ENCODE assay signal across 35 cellular contexts in the genomic region with DNA sequence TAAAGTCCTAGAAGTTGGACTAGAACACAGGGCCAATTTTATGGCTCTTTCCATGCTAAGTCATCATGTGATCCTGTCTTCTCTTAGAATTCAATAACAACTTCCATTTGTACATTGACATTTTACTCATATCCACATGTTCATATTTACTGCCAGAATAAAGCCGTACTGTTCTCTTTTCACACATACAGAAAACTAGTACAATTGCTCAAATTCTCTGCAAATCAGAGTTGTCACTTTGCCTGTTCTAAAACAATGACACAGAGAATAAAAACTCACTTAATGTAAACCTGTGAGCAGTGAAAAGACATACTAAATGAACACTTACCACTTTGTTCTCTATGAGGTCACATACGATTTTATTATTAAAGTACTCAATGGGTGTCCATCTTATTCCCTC. TPM values are rescaled to one million over a fixed set of nuclear protein-coding genes. Genes with fewer than 3 reads are reported as not detected.
"Had no signal": no experiment of that assay in that cellular context is flagged by ENCODE, and none has a peak within 500 bp of the region (broad histone marks: within the 10 kb centered on the region; RNA-seq: fewer than 3 reads in every experiment).

No MANE protein-coding gene starts in this region.

- H3K9me3 ChIP-seq: left lung, lower lobe of right lung, neutrophil, right atrium auricular region, right lobe of liver, stomach, testis, thyroid gland, transverse colon, upper lobe of right lung had no signal

- DNase-seq: hypothalamus; immature natural killer cell; kidney; left colon; left lung; lower lobe of right lung; mammary epithelial cell; mesenchymal stem cell; naive thymus-derived CD4-positive, alpha-beta T cell; occipital lobe; right lobe of liver; stimulated activated CD4-positive, alpha-beta T cell treated with anti-CD3 and anti-CD28 coated beads, Interleukin-1b, Interleukin-23, amount 100 ng/mL, for 48 hours; stimulated activated CD4-positive, alpha-beta T cell treated with anti-CD3 and anti-CD28 coated beads, Interleukin-2, amount 100 ng/mL, for 48 hours; stimulated activated CD4-positive, alpha-beta T cell treated with anti-CD3 and anti-CD28 coated beads, Interleukin-4, amount 100 ng/mL, for 4 hours; stimulated activated CD8-positive, alpha-beta memory T cell treated with anti-CD3 and anti-CD28 coated beads, Interleukin-4, amount 100 ng/mL, for 48 hours; stimulated activated naive CD8-positive, alpha-beta T cell treated with anti-CD3 and anti-CD28 coated beads, Interleukin-15, Interleukin-2, amounts not matched to agents 100 U/mL and 50 U/mL, for 24 hours; stomach; testis; thyroid gland; transverse colon; upper lobe of right lung had no signal

- H3K4me2 ChIP-seq: smooth muscle cell had no signal

- H3K27me3 ChIP-seq: left lung, neutrophil, right atrium auricular region, right lobe of liver, stomach, testis, thyroid gland, transverse colon, upper lobe of right lung had no signal

- H3K4me3 Mint-ChIP-seq: immature natural killer cell; naive thymus-derived CD4-positive, alpha-beta T cell; natural killer cell treated with Interleukin-12 subunit alpha and Interleukin-12 subunit beta and Interleukin-15 and Interleukin-18, amount 100 ng/mL, for 72 hours; neural crest cell; stimulated activated memory B cell treated with anti-CD40 and anti-IgM and Interleukin-4, amounts not matched to agents 10 μg/mL and 1 μg/mL and 100 μg/mL, for 72 hours had no signal

- H3K4me1 Mint-ChIP-seq: immature natural killer cell; stimulated activated memory B cell treated with anti-CD40 and anti-IgM and Interleukin-4, amounts not matched to agents 10 μg/mL and 1 μg/mL and 100 μg/mL, for 72 hours had no signal

- H3K27ac Mint-ChIP-seq: immature natural killer cell; naive thymus-derived CD4-positive, alpha-beta T cell; natural killer cell treated with Interleukin-12 subunit alpha and Interleukin-12 subunit beta and Interleukin-15 and Interleukin-18, amount 100 ng/mL, for 72 hours; progenitor cell of endocrine pancreas; stimulated activated memory B cell treated with anti-CD40 and anti-IgM and Interleukin-4, amounts not matched to agents 10 μg/mL and 1 μg/mL and 100 μg/mL, for 72 hours had no signal

- H3K4me1 ChIP-seq: left lung, lower lobe of right lung, right atrium auricular region, right lobe of liver, stomach, testis, thyroid gland, transverse colon, upper lobe of right lung had no signal

- H3K27me3 Mint-ChIP-seq: progenitor cell of endocrine pancreas; stimulated activated memory B cell treated with anti-CD40 and anti-IgM and Interleukin-4, amounts not matched to agents 10 μg/mL and 1 μg/mL and 100 μg/mL, for 72 hours had no signal

- H3K9me3 Mint-ChIP-seq: immature natural killer cell; natural killer cell treated with Interleukin-12 subunit alpha and Interleukin-12 subunit beta and Interleukin-15 and Interleukin-18, amount 100 ng/mL, for 72 hours; neural crest cell; stimulated activated memory B cell treated with anti-CD40 and anti-IgM and Interleukin-4, amounts not matched to agents 10 μg/mL and 1 μg/mL and 100 μg/mL, for 72 hours had no signal

- H3K36me3 ChIP-seq: neutrophil had no signal

- H3K27ac ChIP-seq: left lung, lower lobe of right lung, neutrophil, right atrium auricular region, right lobe of liver, stomach, testis, thyroid gland, transverse colon, upper lobe of right lung had no signal

- ATAC-seq: left colon; left lung; lower lobe of right lung; naive thymus-derived CD4-positive, alpha-beta T cell; natural killer cell treated with Interleukin-12 subunit alpha and Interleukin-12 subunit beta and Interleukin-15 and Interleukin-18, amount 100 ng/mL, for 72 hours; right lobe of liver; stimulated activated memory B cell treated with anti-CD40 and anti-IgM and Interleukin-4, amounts not matched to agents 10 μg/mL and 1 μg/mL and 100 μg/mL, for 72 hours; stimulated activated naive CD8-positive, alpha-beta T cell treated with anti-CD3 and anti-CD28 coated beads, Interleukin-15, Interleukin-2, amounts not matched to agents 100 U/mL and 50 U/mL, for 24 hours; upper lobe of right lung had no signal

- H3K36me3 Mint-ChIP-seq: natural killer cell treated with Interleukin-12 subunit alpha and Interleukin-12 subunit beta and Interleukin-15 and Interleukin-18, amount 100 ng/mL, for 72 hours had no signal

- H3K4me3 ChIP-seq: left lung, lower lobe of right lung, right atrium auricular region, right lobe of liver, smooth muscle cell, stomach, testis, thyroid gland, transverse colon, upper lobe of right lung had no signal

RNA-seq across cellular contexts. Expression of a gene that starts 3.5 kb away (rescaled TPM):
- total RNA-seq: kidney; left colon; left lung; liver; lower lobe of right lung; mammary epithelial cell; mononuclear cell; myocyte; naive thymus-derived CD4-positive, alpha-beta T cell; natural killer cell treated with Interleukin-12 subunit alpha and Interleukin-12 subunit beta and Interleukin-15 and Interleukin-18, amount 100 ng/mL, for 72 hours; neural crest cell; occipital lobe; osteocyte; progenitor cell of endocrine pancreas; pulmonary artery endothelial cell; renal cortical epithelial cell; right atrium auricular region; right lobe of liver; skeletal muscle tissue; smooth muscle cell; stomach; transverse colon; upper lobe of right lung had no signal
- polyA plus RNA-seq: immature natural killer cell; liver; mammary epithelial cell; naive thymus-derived CD4-positive, alpha-beta T cell; smooth muscle cell; stomach had no signal
